Comparison of ENCODE assay signal across 15 cellular contexts in the genomic region with DNA sequence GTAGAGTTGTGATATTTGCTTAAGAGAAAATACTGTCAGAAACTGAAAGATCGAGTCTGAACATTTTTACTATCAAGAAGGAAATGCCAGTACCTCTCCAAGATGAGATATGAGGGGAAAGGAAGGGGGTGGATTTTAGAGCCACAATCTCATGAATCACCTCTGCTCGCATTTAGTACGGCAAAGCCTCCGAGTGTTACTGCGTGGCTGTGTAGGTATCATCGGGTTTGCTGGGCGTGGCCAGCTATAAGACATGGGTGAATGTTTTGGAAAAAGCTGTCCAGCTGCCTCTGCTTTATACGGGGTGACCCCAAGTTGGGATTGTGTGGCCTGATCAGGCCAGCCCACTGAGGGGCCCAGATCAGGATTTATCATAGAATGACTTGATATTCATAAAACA.
"Had no signal": no experiment of that assay in that cellular context is flagged by ENCODE, and none has a peak within 500 bp of the region (broad histone marks: within the 10 kb centered on the region; RNA-seq: fewer than 3 reads in every experiment).

No MANE protein-coding gene starts in this region.

- H3K4me3 ChIP-seq: body of pancreas, coronary artery, psoas muscle, thyroid gland, uterus had no signal

- H3K4me1 ChIP-seq: body of pancreas, psoas muscle, thyroid gland, uterus had no signal

- DNase-seq: activated naive CD8-positive, alpha-beta T cell treated with anti-CD3 and anti-CD28 coated beads for 36 hours; amygdala; body of pancreas; central memory CD4-positive, alpha-beta T cell; effector CD4-positive, alpha-beta T cell; foreskin fibroblast; glutamatergic neuron; psoas muscle; stimulated activated CD4-positive, alpha-beta T cell treated with anti-CD3 and anti-CD28 coated beads, Interleukin-2, amount 100 ng/mL, for 48 hours; T-helper 9 cell; thyroid gland; uterus had no signal

- ATAC-seq: activated CD4-positive, CD25-positive, alpha-beta regulatory T cell treated with anti-CD3 and anti-CD28 coated beads, Interleukin-2, amount 50 U/mL, for 24 hours; body of pancreas; psoas muscle; stimulated activated memory B cell treated with anti-CD40 and anti-IgM and Interleukin-4, amounts not matched to agents 10 μg/mL and 1 μg/mL and 100 μg/mL, for 72 hours had no signal

- H3K36me3 ChIP-seq: thyroid gland, uterus had no signal

- H3K27me3 ChIP-seq: body of pancreas, thyroid gland, uterus had no signal

- H3K27ac ChIP-seq: body of pancreas, coronary artery, psoas muscle, thyroid gland, uterus had no signal
